19 cellular contexts compared by ENCODE assay signal in the genomic region with DNA sequence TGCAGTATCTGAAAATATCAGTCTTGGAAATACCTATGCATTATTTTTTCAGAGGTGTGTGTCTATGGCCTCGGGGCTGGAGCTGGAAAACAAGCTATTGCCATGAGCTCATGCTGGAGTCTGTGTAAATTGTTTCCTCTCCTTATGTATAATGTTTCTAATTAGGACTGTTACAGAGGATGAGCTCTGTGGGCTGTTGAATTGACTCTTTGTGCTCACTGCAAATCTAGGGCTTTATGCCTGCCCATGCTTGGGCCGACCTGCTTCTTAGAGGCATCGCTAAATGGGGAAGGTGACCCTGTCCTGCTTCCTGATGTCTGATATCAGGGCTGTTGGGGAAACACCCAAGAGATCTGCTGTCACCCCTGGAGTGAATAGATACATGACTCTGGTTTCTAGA.
DNase-seq lines count a peak whose midpoint lies in the region; ATAC-seq lines count a peak whose summit lies in the region.
"Had no signal": no experiment of that assay in that cellular context is flagged by ENCODE, and none has a peak within 500 bp of the region (broad histone marks: within the 10 kb centered on the region; RNA-seq: fewer than 3 reads in every experiment).

No MANE protein-coding gene starts in this region.

- ATAC-seq in GM19463 (IDR thresholded peaks at IDR 0.05; ENCODE audit: unreplicated experiment), result no peak
- ATAC-seq in HG02884 (IDR thresholded peaks at IDR 0.05; ENCODE audit: unreplicated experiment), result no peak
- ATAC-seq: Right ventricle myocardium inferior, SK-N-SH treated with all-trans-retinoic acid at 6 μM for 48 hours had no signal

- peak; percentile 25 for DNase-seq in NCI-H146 treated with DMSO at 0.1 percent for 48 hours (lab: John Stamatoyannopoulos, UW; ENCODE audit: unreplicated experiment)
- peak; percentile 66 for DNase-seq in islet precursor cell
- DNase-seq in NCI-H226, result no peak
- DNase-seq: CD8-positive, alpha-beta memory T cell; GF-D8; GOT3; HFFc6; KBM-7; NCI-H1105; NCI-H2029; NCI-H345; NCI-H774 had no signal

- H3K27ac ChIP-seq in angular gyrus (ENCODE audit: low read depth, low read length), result peak overlapping the region; percentile 100
- H3K27ac ChIP-seq in temporal lobe (ENCODE audit: low read depth, low read length), result peak overlapping the region; percentile 99
- H3K27ac ChIP-seq: BLaER1 had no signal
